In genomic region chr3:186235554-186235953, GRCh38 we compare ENCODE assay signal across 10 cellular contexts.
DNase-seq lines count a peak whose midpoint lies in the region; ATAC-seq and TF ChIP-seq lines count a peak whose summit lies in the region.
"Had no signal": no experiment of that assay in that cellular context is flagged by ENCODE, and none has a peak within 500 bp of the region (broad histone marks: within the 10 kb centered on the region; RNA-seq: fewer than 3 reads in every experiment).

No MANE protein-coding gene starts in this region.

- no peaks in the 10 kb centered on the region for H3K9me3 ChIP-seq in A673 (ENCODE audit: low read depth, low read length, poor library complexity, severe bottlenecking)
- H3K9me3 ChIP-seq: suprapubic skin had no signal

- peak; percentile 80 for ATAC-seq in GM18861 (IDR thresholded peaks at IDR 0.05; ENCODE audit: unreplicated experiment)
- ATAC-seq in GM21381 (IDR thresholded peaks at IDR 0.05; ENCODE audit: unreplicated experiment): peak; percentile 80
- peak; percentile 86 for ATAC-seq in HG03159 (IDR thresholded peaks at IDR 0.05; ENCODE audit: unreplicated experiment)
- peak; percentile 60 to 69 for ATAC-seq in naive B cell (ENCODE audit: low read depth in 2 of 2)

- H3K9me3 Mint-ChIP-seq in naive B cell: no peaks in the 10 kb centered on the region

- no TSS peak for BruUV-seq in A673 (replicated peaks; lab: Mats Ljungman, UMichigan)

- no peak overlapping the region for H3K27ac ChIP-seq in A673 (ENCODE audit: low read depth, low read length, poor library complexity, severe bottlenecking)
- H3K27ac ChIP-seq: suprapubic skin had no signal

- H3K4me3 Mint-ChIP-seq in naive B cell: peak overlapping the region in 6 of 8 donors; percentile 9 to 61 (median 44)

- DNase-seq in naive B cell (no peak), NCI-H82 treated with DMSO at 0.1 percent for 48 hours (lab: John Stamatoyannopoulos, UW; ENCODE audit: unreplicated experiment) (no peak), A673 (ENCODE audit: low spot score) (no peak), NCI-H2227 (lab: John Stamatoyannopoulos, UW; ENCODE audit: unreplicated experiment) (no peak)
- DNase-seq: effector CD4-positive, alpha-beta T cell had no signal

- H3K27me3 ChIP-seq in A673 (replicated peaks; ENCODE audit: insufficient read depth, low read depth, low read length, poor library complexity): no peaks in the 10 kb centered on the region
- H3K27me3 ChIP-seq: suprapubic skin had no signal

- no peak overlapping the region for H3K4me3 ChIP-seq in A673 (ENCODE audit: low read depth, low read length, poor library complexity, severe bottlenecking)
- H3K4me3 ChIP-seq: suprapubic skin had no signal

- TF ChIP-seq CTCF in A673 (conservative IDR thresholded peaks at IDR 0.05; ENCODE audit: low read depth, low read length): no peak

- no peaks in the 10 kb centered on the region for H3K36me3 Mint-ChIP-seq in naive B cell

- POLR2A ChIA-PET in A673 (lab: Charles Lee; ENCODE audit: low non-redundant PET): no interaction called here

- CTCF ChIA-PET in A673 (lab: Charles Lee): no interaction called here

- peaks cover 0 to 6% (median under 1%) of the 10 kb centered on the region in 3 donors for H3K27me3 Mint-ChIP-seq in naive B cell
- H3K27me3 Mint-ChIP-seq: IgD-negative memory B cell had no signal

- intact Hi-C loops in A673 (cut with micrococcal nuclease; ENCODE audit: unreplicated experiment): no loop called here

- H3K4me1 ChIP-seq in A673 (ENCODE audit: insufficient read depth, low read length, poor library complexity, severe bottlenecking): peaks cover 12% of the 10 kb centered on the region
- H3K4me1 ChIP-seq: suprapubic skin had no signal

- peak overlapping the region in 4 of 6 donors; percentile 31 to 90 (median 78) for H3K27ac Mint-ChIP-seq in naive B cell

- no peaks in the 10 kb centered on the region for H3K36me3 ChIP-seq in A673 (ENCODE audit: insufficient read depth, low read length, poor library complexity, severe bottlenecking)
- H3K36me3 ChIP-seq: suprapubic skin had no signal

- H3K4me1 Mint-ChIP-seq in naive B cell: peaks cover 9 to 15% (median 13%) of the 10 kb centered on the region in 3 donors
